ENCODE assay signal across 10 cellular contexts in the genomic region with DNA sequence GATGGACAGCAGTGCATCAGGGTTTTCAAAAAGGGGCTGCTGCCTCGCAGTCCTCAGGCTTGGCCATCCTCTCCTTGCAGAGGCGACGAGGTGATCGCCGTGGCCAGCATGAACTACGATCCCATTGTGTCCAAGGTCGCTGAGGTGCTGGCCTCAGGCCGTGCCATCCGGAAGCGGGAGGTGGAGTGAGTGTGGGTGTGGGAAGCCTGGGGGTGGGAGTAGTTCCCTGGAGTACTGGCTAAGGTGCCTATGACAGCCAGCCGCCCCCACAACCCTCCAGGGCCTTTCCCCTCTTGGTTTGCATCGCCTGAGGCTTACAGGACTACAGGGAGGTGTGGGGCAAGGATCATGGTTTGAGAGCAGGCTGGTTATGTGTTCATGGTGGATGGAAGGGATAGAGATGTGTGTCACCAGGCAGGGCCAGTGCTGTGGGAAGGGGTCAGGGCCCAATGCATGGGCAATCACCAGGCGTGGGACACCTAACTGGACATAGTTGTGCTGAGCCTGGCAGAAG. TPM values are rescaled to one million over a fixed set of nuclear protein-coding genes. Genes with fewer than 3 reads are reported as not detected.
A peak's percentile ranks its signal among the peaks of the same experiment; 100 is the strongest.
DNase-seq lines count a peak whose midpoint lies in the region; ATAC-seq and TF ChIP-seq lines count a peak whose summit lies in the region.
"Had no signal": no experiment of that assay in that cellular context is flagged by ENCODE, and none has a peak within 500 bp of the region (broad histone marks: within the 10 kb centered on the region; RNA-seq: fewer than 3 reads in every experiment).

No MANE protein-coding gene starts in this region.

- H3K27ac ChIP-seq in liver (ENCODE audit: low read depth in 1 of 2, low read length in 2 of 2) = no peak overlapping the region
- H3K27ac ChIP-seq in stomach = peak overlapping the region in 2 of 5 donors; percentile 7 to 97

- POLR2A ChIA-PET in activated CD4-positive, alpha-beta T cell treated with anti-CD3 and anti-CD28 coated beads, Interleukin-2, amount 10 ng/mL, durations not matched to agents 7 days and 5 days (lab: Charles Lee) = no interaction called here

- no peak overlapping the region for H3K27ac Mint-ChIP-seq in activated CD4-positive, alpha-beta T cell treated with anti-CD3 and anti-CD28 coated beads, Interleukin-2, amount 10 ng/mL, durations not matched to agents 7 days and 5 days

- peaks cover 39% of the 10 kb centered on the region for H3K4me1 Mint-ChIP-seq in activated CD4-positive, alpha-beta T cell treated with anti-CD3 and anti-CD28 coated beads, Interleukin-2, amount 10 ng/mL, durations not matched to agents 7 days and 5 days

- CTCF ChIA-PET in activated CD4-positive, alpha-beta T cell treated with anti-CD3 and anti-CD28 coated beads, Interleukin-2, amount 10 ng/mL, durations not matched to agents 7 days and 5 days (lab: Charles Lee) = interaction anchor here (0.5 kb wide), 1 partner anchor 50 kb away, joined by 5 read pairs; no protein-coding TSS in a partner anchor

- H3K4me3 ChIP-seq in choroid plexus epithelial cell (ENCODE audit: low read depth, low read length) = peak overlapping the region; percentile 40
- peak overlapping the region in 1 of 3 donors; percentile 23 for H3K4me3 ChIP-seq in liver (ENCODE audit: low read depth in 1 of 3, low read length in 3 of 3)
- peak overlapping the region; percentile 18 to 29 (median 28) for H3K4me3 ChIP-seq in stomach

- H3K4me1 ChIP-seq in liver (ENCODE audit: control insufficient read depth in 4 of 4, insufficient read depth in 4 of 4, low read length in 3 of 4) (peaks cover 7 to 36% (median 27%) of the 10 kb centered on the region in 4 donors), stomach (peaks cover 34 to 48% (median 41%) of the 10 kb centered on the region in 4 donors)

- WGBS in liver = 34% methylated on average over 13 of the region's 13 CpGs
- 30 to 48% (median 45%) methylated on average over 9 to 13 of the region's 13 CpGs for WGBS in stomach, 5 donors

- peaks cover 5% of the 10 kb centered on the region for H3K36me3 Mint-ChIP-seq in activated CD4-positive, alpha-beta T cell treated with anti-CD3 and anti-CD28 coated beads, Interleukin-2, amount 10 ng/mL, durations not matched to agents 7 days and 5 days (ENCODE audit: low read depth)

- no peak for TF ChIP-seq RAD21 in liver (IDR thresholded peaks at IDR 0.05)

- no peaks in the 10 kb centered on the region for H3K27me3 Mint-ChIP-seq in activated CD4-positive, alpha-beta T cell treated with anti-CD3 and anti-CD28 coated beads, Interleukin-2, amount 10 ng/mL, durations not matched to agents 7 days and 5 days

- peak overlapping the region; percentile 18 for H3K4me3 Mint-ChIP-seq in activated CD4-positive, alpha-beta T cell treated with anti-CD3 and anti-CD28 coated beads, Interleukin-2, amount 10 ng/mL, durations not matched to agents 7 days and 5 days

- TF ChIP-seq CTCF in choroid plexus epithelial cell (conservative IDR thresholded peaks at IDR 0.05; ENCODE audit: low read depth, low read length) = no peak
- no peak for TF ChIP-seq CTCF in liver (IDR thresholded peaks at IDR 0.05; ENCODE audit: low read depth, low read length, missing input control)
- TF ChIP-seq CTCF in stomach (IDR thresholded peaks at IDR 0.05) = no peak

- no peaks in the 10 kb centered on the region for H3K9me3 ChIP-seq in liver (ENCODE audit: control insufficient read depth in 4 of 4, low read length in 3 of 4)
- peaks cover 0 to 10% (median 8%) of the 10 kb centered on the region in 4 donors for H3K9me3 ChIP-seq in stomach

- TF ChIP-seq EP300 in stomach (IDR thresholded peaks at IDR 0.05) = no peak

- no peak for TF ChIP-seq POLR2A in stomach (IDR thresholded peaks at IDR 0.05)

- DNase-seq in activated CD4-positive, alpha-beta T cell treated with anti-CD3 and anti-CD28 coated beads, Interleukin-2, amount 10 ng/mL, durations not matched to agents 7 days and 5 days = no peak
- no peak for DNase-seq in activated CD4-positive, alpha-beta T cell treated with anti-CD3 and anti-CD28 coated beads for 48 hours
- DNase-seq in choroid plexus epithelial cell (ENCODE audit: low read depth) (no peak), stomach (no peak), GM03348 (ENCODE audit: low spot score) (no peak)
- DNase-seq: NCI-H2171 had no signal

- ATAC-seq in GM18517 (IDR thresholded peaks at IDR 0.05; ENCODE audit: unreplicated experiment) = no peak
- no peak for ATAC-seq in HG02973 (IDR thresholded peaks at IDR 0.05; ENCODE audit: unreplicated experiment)

- intact Hi-C loops in stomach (cut with DNase I; ENCODE audit: low total_unique reads) = no loop called here

- H3K9me3 Mint-ChIP-seq in activated CD4-positive, alpha-beta T cell treated with anti-CD3 and anti-CD28 coated beads, Interleukin-2, amount 10 ng/mL, durations not matched to agents 7 days and 5 days = peaks cover 10% of the 10 kb centered on the region

- no peaks in the 10 kb centered on the region for H3K27me3 ChIP-seq in liver (ENCODE audit: control insufficient read depth in 4 of 4, insufficient read depth in 4 of 4, low read length in 3 of 4)
- peaks cover 0 to 6% (median 0%) of the 10 kb centered on the region in 3 donors for H3K27me3 ChIP-seq in stomach

- no peak overlapping the region for H3K9ac ChIP-seq in liver (ENCODE audit: low read depth in 1 of 2, low read length in 2 of 2)

- H3K36me3 ChIP-seq in liver (ENCODE audit: control insufficient read depth in 4 of 4, insufficient read depth in 3 of 4, low read depth in 1 of 4, low read length in 3 of 4) = peaks cover 0 to 2% (median 0%) of the 10 kb centered on the region in 4 donors
- peaks cover 0 to 14% (median 6%) of the 10 kb centered on the region in 4 donors for H3K36me3 ChIP-seq in stomach

TF ChIP-seq in liver, 16 proteins besides CTCF, POLR2A, EP300 and RAD21:
- TF ChIP-seq RXRA (IDR thresholded peaks at IDR 0.05) (peak in 1 of 2 donors; percentile 36), HNF4A (conservative IDR thresholded peaks at IDR 0.05) (peak; percentile 30 to 41), TAF1 (conservative IDR thresholded peaks at IDR 0.05) (no peak)

RNA-seq across cellular contexts. Expression of gene LZTR1, which starts 2.1 kb away (rescaled TPM):
- 10 to 100 TPM; 62.0 to 66.4 TPM for total RNA-seq in activated CD4-positive, alpha-beta T cell treated with anti-CD3 and anti-CD28 coated beads, Interleukin-2, amount 10 ng/mL, durations not matched to agents 7 days and 5 days
- total RNA-seq in liver = 10 to 100 TPM; 11.1 to 32.5 TPM
- polyA plus RNA-seq in liver = 10 to 100 TPM in 1 of 2 donors, 1 to 10 TPM in 1; 7.9 to 15.3 TPM
- 100 to 1,000 TPM in 1 of 5 donors, 10 to 100 TPM in 4; 21.6 to 148 (median 43.5) TPM for total RNA-seq in stomach
- polyA plus RNA-seq in stomach = 10 to 100 TPM; 13.7 to 33.7 (median 17.7) TPM

RNA-seq across cellular contexts. Expression of gene AIFM3, which starts 12.9 kb away (rescaled TPM):
- total RNA-seq in activated CD4-positive, alpha-beta T cell treated with anti-CD3 and anti-CD28 coated beads, Interleukin-2, amount 10 ng/mL, durations not matched to agents 7 days and 5 days = under 1 TPM in 1 of 2 experiments, not detected in 1; 0.25 TPM
- under 1 TPM; 0.51 to 0.75 TPM for total RNA-seq in liver
- 1 to 10 TPM in 1 of 2 donors, under 1 TPM in 1; 0.38 to 1.1 TPM for polyA plus RNA-seq in liver
- 100 to 1,000 TPM in 1 of 5 donors, under 1 TPM in 1, not detected in 3; 0.55 to 157 TPM for total RNA-seq in stomach
- polyA plus RNA-seq in stomach = 1 to 10 TPM in 2 of 3 donors, under 1 TPM in 1; 0.75 to 4.1 (median 2.1) TPM

RNA-seq across cellular contexts. Expression of gene THAP7, which starts 21.9 kb away (rescaled TPM):
- 10 to 100 TPM; 29.1 to 29.8 TPM for total RNA-seq in activated CD4-positive, alpha-beta T cell treated with anti-CD3 and anti-CD28 coated beads, Interleukin-2, amount 10 ng/mL, durations not matched to agents 7 days and 5 days
- total RNA-seq in liver = 10 to 100 TPM; 10.4 to 18.3 TPM
- 10 to 100 TPM; 20.6 to 21.9 TPM for polyA plus RNA-seq in liver
- total RNA-seq in stomach = 10 to 100 TPM in 4 of 5 donors, 1 to 10 TPM in 1; 5.8 to 57.2 (median 17.4) TPM
- polyA plus RNA-seq in stomach = 10 to 100 TPM; 39.6 to 45.1 (median 44.7) TPM

RNA-seq across cellular contexts. Expression of gene P2RX6, which starts 35.0 kb away (rescaled TPM):
- under 1 TPM; 0.27 TPM for total RNA-seq in activated CD4-positive, alpha-beta T cell treated with anti-CD3 and anti-CD28 coated beads, Interleukin-2, amount 10 ng/mL, durations not matched to agents 7 days and 5 days
- total RNA-seq in liver (under 1 TPM; 0.05 to 0.59 TPM), stomach (under 1 TPM in 1 of 5 donors, not detected in 4; 0.55 TPM)
- polyA plus RNA-seq in liver (under 1 TPM; 0.18 to 0.48 TPM), stomach (under 1 TPM in 2 of 3 donors, not detected in 1; 0.10 to 0.31 TPM)
- total RNA-seq: epithelial cell of proximal tubule had no signal

RNA-seq across cellular contexts. Expression of gene SLC7A4, which starts 52.4 kb away (rescaled TPM):
- under 1 TPM in 1 of 2 experiments, not detected in 1; 0.07 TPM for total RNA-seq in activated CD4-positive, alpha-beta T cell treated with anti-CD3 and anti-CD28 coated beads, Interleukin-2, amount 10 ng/mL, durations not matched to agents 7 days and 5 days
- total RNA-seq in liver (under 1 TPM; 0.23 to 0.42 TPM), stomach (under 1 TPM in 1 of 5 donors, not detected in 4; 0.18 TPM)
- polyA plus RNA-seq in liver (under 1 TPM; 0.11 to 0.67 TPM), stomach (1 to 10 TPM in 1 of 3 donors, under 1 TPM in 1, not detected in 1; 0.12 to 1.0 TPM)
